Comparison of ENCODE assay signal across 34 cellular contexts in the genomic region with DNA sequence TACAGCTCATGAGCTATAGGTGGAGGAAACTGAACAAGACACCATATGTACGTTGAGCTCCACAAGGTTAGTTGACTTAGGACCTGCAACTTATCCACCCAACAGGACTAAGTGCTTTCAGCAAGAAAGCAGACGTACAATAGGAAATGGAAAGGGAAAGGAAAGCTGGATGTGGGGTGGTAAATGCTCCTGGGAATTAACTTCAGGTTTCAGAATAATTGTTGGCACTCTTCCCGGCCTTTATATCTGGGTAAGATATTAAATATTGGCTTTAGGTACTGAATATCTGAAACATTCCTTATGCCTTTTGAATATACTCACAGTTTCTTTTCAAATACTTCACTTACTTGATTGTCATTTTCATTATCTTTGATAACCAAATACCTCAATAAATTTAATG. TPM values are rescaled to one million over a fixed set of nuclear protein-coding genes. Genes with fewer than 3 reads are reported as not detected.
"Had no signal": no experiment of that assay in that cellular context is flagged by ENCODE, and none has a peak within 500 bp of the region (broad histone marks: within the 10 kb centered on the region; RNA-seq: fewer than 3 reads in every experiment).

No MANE protein-coding gene starts in this region.

- ATAC-seq: left colon; left lung; lower lobe of right lung; natural killer cell; psoas muscle; right cardiac atrium; stimulated activated memory B cell treated with anti-CD40 and anti-IgM and Interleukin-4, amounts not matched to agents 10 μg/mL and 1 μg/mL and 100 μg/mL, for 72 hours; stimulated activated naive CD8-positive, alpha-beta T cell treated with anti-CD3 and anti-CD28 coated beads, Interleukin-15, amount 100 ng/mL, for 72 hours; upper lobe of right lung had no signal

- H3K27me3 Mint-ChIP-seq: naive B cell; stimulated activated memory B cell treated with anti-CD40 and anti-IgM and Interleukin-4, amounts not matched to agents 10 μg/mL and 1 μg/mL and 100 μg/mL, for 72 hours; stimulated activated naive CD8-positive, alpha-beta T cell treated with anti-CD3 and anti-CD28 coated beads, Interleukin-15, amount 100 ng/mL, for 72 hours had no signal

- H3K4me3 ChIP-seq: left lung, lower lobe of right lung, neural progenitor cell, psoas muscle, sigmoid colon, smooth muscle cell, transverse colon, upper lobe of right lung had no signal

- H3K4me1 ChIP-seq: left lung, lower lobe of right lung, neural progenitor cell, parathyroid adenoma, psoas muscle, sigmoid colon, transverse colon, upper lobe of right lung had no signal

- DNase-seq: hypothalamus; immature natural killer cell; kidney; left colon; left lung; lower lobe of right lung; mammary epithelial cell; mesenchymal stem cell; naive B cell; natural killer cell; nephron progenitor cell; occipital lobe; psoas muscle; right cardiac atrium; sigmoid colon; stimulated activated CD4-positive, alpha-beta T cell treated with anti-CD3 and anti-CD28 coated beads, Interleukin-1b, Interleukin-23, amount 100 ng/mL, for 48 hours; stimulated activated CD4-positive, alpha-beta T cell treated with anti-CD3 and anti-CD28 coated beads, Interleukin-2, amount 100 ng/mL, for 48 hours; stimulated activated CD4-positive, alpha-beta T cell treated with anti-CD3 and anti-CD28 coated beads, Interleukin-4, amount 100 ng/mL, for 4 hours; stimulated activated CD8-positive, alpha-beta memory T cell treated with anti-CD3 and anti-CD28 coated beads, Interleukin-4, amount 100 ng/mL, for 48 hours; stimulated activated naive CD4-positive, alpha-beta T cell treated with Interleukin-2 at 50 U/mL for 16 hours; stimulated activated naive CD8-positive, alpha-beta T cell treated with anti-CD3 and anti-CD28 coated beads, Interleukin-15, amount 100 ng/mL, for 72 hours; substantia nigra; transverse colon; upper lobe of right lung had no signal

- H3K4me1 Mint-ChIP-seq: immature natural killer cell; naive B cell; natural killer cell; nephron progenitor cell; neural progenitor cell; stimulated activated memory B cell treated with anti-CD40 and anti-IgM and Interleukin-4, amounts not matched to agents 10 μg/mL and 1 μg/mL and 100 μg/mL, for 72 hours; stimulated activated naive CD8-positive, alpha-beta T cell treated with anti-CD3 and anti-CD28 coated beads, Interleukin-15, amount 100 ng/mL, for 72 hours had no signal

- H3K9me3 ChIP-seq: left lung, lower lobe of right lung, neutrophil, psoas muscle, sigmoid colon, transverse colon, upper lobe of right lung had no signal

- H3K27ac ChIP-seq: left lung, lower lobe of right lung, neural progenitor cell, neutrophil, parathyroid adenoma, psoas muscle, sigmoid colon, transverse colon, upper lobe of right lung had no signal

- H3K4me3 Mint-ChIP-seq: immature natural killer cell; naive B cell; natural killer cell; nephron progenitor cell; neural progenitor cell; stimulated activated memory B cell treated with anti-CD40 and anti-IgM and Interleukin-4, amounts not matched to agents 10 μg/mL and 1 μg/mL and 100 μg/mL, for 72 hours; stimulated activated naive CD8-positive, alpha-beta T cell treated with anti-CD3 and anti-CD28 coated beads, Interleukin-15, amount 100 ng/mL, for 72 hours had no signal

- H3K27me3 ChIP-seq: left lung, neural progenitor cell, neutrophil, sigmoid colon, transverse colon, upper lobe of right lung had no signal

- H3K9me3 Mint-ChIP-seq: immature natural killer cell; natural killer cell; neural progenitor cell; stimulated activated memory B cell treated with anti-CD40 and anti-IgM and Interleukin-4, amounts not matched to agents 10 μg/mL and 1 μg/mL and 100 μg/mL, for 72 hours had no signal

- H3K27ac Mint-ChIP-seq: natural killer cell; nephron progenitor cell; neural progenitor cell; stimulated activated memory B cell treated with anti-CD40 and anti-IgM and Interleukin-4, amounts not matched to agents 10 μg/mL and 1 μg/mL and 100 μg/mL, for 72 hours; stimulated activated naive CD8-positive, alpha-beta T cell treated with anti-CD3 and anti-CD28 coated beads, Interleukin-15, amount 100 ng/mL, for 72 hours had no signal

RNA-seq across cellular contexts. Expression of a gene that starts 44.8 kb away (rescaled TPM):
- total RNA-seq: kidney, left colon, left lung, liver, lower lobe of right lung, mammary epithelial cell, mononuclear cell, natural killer cell, occipital lobe, osteocyte, posterior vena cava, psoas muscle, right cardiac atrium, sigmoid colon, smooth muscle cell, temporal lobe, transverse colon, upper lobe of right lung had no signal
